In the genomic region with DNA sequence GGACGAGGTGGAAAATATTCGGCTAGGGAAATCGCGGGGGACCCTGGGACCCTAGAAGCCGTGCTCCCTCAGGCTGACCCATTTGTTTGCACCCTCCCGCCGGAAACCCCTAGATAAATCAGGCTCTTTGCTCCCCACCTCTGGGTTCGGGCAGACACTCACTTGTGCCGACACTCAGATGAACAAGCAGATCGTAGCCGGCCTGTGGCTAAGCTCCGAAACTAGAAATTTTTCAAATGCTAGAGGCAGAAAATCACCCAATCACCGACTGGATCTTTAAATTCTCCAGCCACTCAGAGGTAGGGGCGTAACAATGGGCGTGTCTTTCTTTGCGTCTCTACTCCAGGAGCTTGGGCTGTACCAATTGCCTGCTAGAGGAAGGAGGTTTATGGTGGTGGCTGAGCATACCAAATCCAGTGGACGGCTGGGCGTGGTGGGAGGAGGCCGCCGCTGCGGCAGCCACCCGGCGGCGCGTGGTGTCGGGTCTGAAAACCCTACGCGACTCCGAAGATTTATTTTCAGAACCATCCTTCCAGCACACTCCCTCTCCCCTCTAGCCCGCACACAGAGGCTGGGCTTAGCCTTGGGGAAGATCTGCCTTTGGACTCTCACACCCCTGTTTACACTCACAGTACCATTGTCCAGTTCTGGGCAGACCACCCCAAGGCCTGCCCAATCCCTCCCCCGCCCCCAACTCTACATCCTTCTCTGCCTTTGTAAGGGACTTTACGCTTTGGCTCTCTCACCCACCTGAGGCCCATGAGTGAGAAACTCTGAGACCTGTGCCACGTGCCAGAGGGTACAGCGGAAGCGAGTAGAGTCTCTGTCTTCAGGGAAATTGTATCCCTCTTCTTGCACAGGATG, we compare ENCODE assay signal across 1 cellular context.
A peak's percentile ranks its signal among the peaks of the same experiment; 100 is the strongest.
TF ChIP-seq lines count a peak whose summit lies in the region.

Gene PIF1 (minus strand): TSS at position 217 of the 864 bp plus-strand sequence. CDS start 1,312 bp downstream, outside the sequence.

TF ChIP-seq in HepG2, 621 proteins besides CTCF, POLR2A, EP300 and RAD21 (continued from another document and continues in another):
- TF ChIP-seq KIAA2018 (CRISPR knock-in tag; IDR thresholded peaks at IDR 0.05; ENCODE audit: borderline replicate concordance) = no peak
- TF ChIP-seq ZFP36L1 (CRISPR knock-in tag; IDR thresholded peaks at IDR 0.05) = no peak
- no peak for TF ChIP-seq PRPF4 (IDR thresholded peaks at IDR 0.05; ENCODE audit: low read depth, low read length, poor library complexity, severe bottlenecking)
- no peak for TF ChIP-seq MBD4 (IDR thresholded peaks at IDR 0.05; ENCODE audit: borderline replicate concordance, low read length)
- TF ChIP-seq DNMT1 (CRISPR knock-in tag; IDR thresholded peaks at IDR 0.05) = no peak
- TF ChIP-seq E2F1 (CRISPR knock-in tag; IDR thresholded peaks at IDR 0.05) = no peak
- TF ChIP-seq ZNF577 (CRISPR knock-in tag; IDR thresholded peaks at IDR 0.05; ENCODE audit: borderline replicate concordance, low read depth) = no peak
- TF ChIP-seq PHF8 (CRISPR knock-in tag; IDR thresholded peaks at IDR 0.05) = peak; percentile 68
- peak; percentile 67; the same call in 1 of the 2 replicates for TF ChIP-seq ZNF644 (CRISPR knock-in tag; IDR thresholded peaks at IDR 0.05; ENCODE audit: low read depth)
- no peak for TF ChIP-seq ZNF484 (CRISPR knock-in tag; IDR thresholded peaks at IDR 0.05; ENCODE audit: borderline replicate concordance, low read depth)
- TF ChIP-seq, protein P1, sequence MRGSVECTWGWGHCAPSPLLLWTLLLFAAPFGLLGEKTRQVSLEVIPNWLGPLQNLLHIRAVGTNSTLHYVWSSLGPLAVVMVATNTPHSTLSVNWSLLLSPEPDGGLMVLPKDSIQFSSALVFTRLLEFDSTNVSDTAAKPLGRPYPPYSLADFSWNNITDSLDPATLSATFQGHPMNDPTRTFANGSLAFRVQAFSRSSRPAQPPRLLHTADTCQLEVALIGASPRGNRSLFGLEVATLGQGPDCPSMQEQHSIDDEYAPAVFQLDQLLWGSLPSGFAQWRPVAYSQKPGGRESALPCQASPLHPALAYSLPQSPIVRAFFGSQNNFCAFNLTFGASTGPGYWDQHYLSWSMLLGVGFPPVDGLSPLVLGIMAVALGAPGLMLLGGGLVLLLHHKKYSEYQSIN (CRISPR knock-in tag; IDR thresholded peaks at IDR 0.05; ENCODE audit: borderline replicate concordance) = no peak
- no peak for TF ChIP-seq PRDM15 (CRISPR knock-in tag; IDR thresholded peaks at IDR 0.05)
- no peak for TF ChIP-seq U2AF1 (optimal IDR thresholded peaks at IDR 0.05; ENCODE audit: low read depth, low read length)
- no peak for TF ChIP-seq CHD4 (IDR thresholded peaks at IDR 0.05; ENCODE audit: borderline replicate concordance, low read length)
- 0 out of 2 replicates have a peak, but pooled peaks have one; percentile 36 for TF ChIP-seq BATF2 (CRISPR knock-in tag; IDR thresholded peaks at IDR 0.05)
- TF ChIP-seq IRF9 (CRISPR knock-in tag; IDR thresholded peaks at IDR 0.05; ENCODE audit: borderline replicate concordance) = no peak
- peak in 1 of 2 experiments; percentile 81; a peak in 1 of 4 replicates for TF ChIP-seq KLF16 (CRISPR knock-in tag; IDR thresholded peaks at IDR 0.05)
- TF ChIP-seq NPAS2 (CRISPR knock-in tag; IDR thresholded peaks at IDR 0.05; ENCODE audit: borderline replicate concordance) = no peak
- no peak for TF ChIP-seq ZNF253 (CRISPR knock-in tag; IDR thresholded peaks at IDR 0.05; ENCODE audit: borderline replicate concordance)
- TF ChIP-seq, protein P2, sequence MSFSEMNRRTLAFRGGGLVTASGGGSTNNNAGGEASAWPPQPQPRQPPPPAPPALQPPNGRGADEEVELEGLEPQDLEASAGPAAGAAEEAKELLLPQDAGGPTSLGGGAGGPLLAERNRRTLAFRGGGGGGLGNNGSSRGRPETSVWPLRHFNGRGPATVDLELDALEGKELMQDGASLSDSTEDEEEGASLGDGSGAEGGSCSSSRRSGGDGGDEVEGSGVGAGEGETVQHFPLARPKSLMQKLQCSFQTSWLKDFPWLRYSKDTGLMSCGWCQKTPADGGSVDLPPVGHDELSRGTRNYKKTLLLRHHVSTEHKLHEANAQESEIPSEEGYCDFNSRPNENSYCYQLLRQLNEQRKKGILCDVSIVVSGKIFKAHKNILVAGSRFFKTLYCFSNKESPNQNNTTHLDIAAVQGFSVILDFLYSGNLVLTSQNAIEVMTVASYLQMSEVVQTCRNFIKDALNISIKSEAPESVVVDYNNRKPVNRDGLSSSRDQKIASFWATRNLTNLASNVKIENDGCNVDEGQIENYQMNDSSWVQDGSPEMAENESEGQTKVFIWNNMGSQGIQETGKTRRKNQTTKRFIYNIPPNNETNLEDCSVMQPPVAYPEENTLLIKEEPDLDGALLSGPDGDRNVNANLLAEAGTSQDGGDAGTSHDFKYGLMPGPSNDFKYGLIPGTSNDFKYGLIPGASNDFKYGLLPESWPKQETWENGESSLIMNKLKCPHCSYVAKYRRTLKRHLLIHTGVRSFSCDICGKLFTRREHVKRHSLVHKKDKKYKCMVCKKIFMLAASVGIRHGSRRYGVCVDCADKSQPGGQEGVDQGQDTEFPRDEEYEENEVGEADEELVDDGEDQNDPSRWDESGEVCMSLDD (CRISPR knock-in tag; IDR thresholded peaks at IDR 0.05; ENCODE audit: borderline replicate concordance) = no peak
- TF ChIP-seq, protein P3, sequence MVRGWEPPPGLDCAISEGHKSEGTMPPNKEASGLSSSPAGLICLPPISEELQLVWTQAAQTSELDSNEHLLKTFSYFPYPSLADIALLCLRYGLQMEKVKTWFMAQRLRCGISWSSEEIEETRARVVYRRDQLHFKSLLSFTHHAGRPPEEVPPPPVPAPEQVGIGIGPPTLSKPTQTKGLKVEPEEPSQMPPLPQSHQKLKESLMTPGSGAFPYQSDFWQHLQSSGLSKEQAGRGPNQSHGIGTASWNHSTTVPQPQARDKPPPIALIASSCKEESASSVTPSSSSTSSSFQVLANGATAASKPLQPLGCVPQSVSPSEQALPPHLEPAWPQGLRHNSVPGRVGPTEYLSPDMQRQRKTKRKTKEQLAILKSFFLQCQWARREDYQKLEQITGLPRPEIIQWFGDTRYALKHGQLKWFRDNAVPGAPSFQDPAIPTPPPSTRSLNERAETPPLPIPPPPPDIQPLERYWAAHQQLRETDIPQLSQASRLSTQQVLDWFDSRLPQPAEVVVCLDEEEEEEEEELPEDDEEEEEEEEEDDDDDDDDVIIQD (CRISPR knock-in tag; IDR thresholded peaks at IDR 0.05; ENCODE audit: low read depth) = no peak
- TF ChIP-seq NBN (conservative IDR thresholded peaks at IDR 0.05) = no peak
- TF ChIP-seq, protein P4, sequence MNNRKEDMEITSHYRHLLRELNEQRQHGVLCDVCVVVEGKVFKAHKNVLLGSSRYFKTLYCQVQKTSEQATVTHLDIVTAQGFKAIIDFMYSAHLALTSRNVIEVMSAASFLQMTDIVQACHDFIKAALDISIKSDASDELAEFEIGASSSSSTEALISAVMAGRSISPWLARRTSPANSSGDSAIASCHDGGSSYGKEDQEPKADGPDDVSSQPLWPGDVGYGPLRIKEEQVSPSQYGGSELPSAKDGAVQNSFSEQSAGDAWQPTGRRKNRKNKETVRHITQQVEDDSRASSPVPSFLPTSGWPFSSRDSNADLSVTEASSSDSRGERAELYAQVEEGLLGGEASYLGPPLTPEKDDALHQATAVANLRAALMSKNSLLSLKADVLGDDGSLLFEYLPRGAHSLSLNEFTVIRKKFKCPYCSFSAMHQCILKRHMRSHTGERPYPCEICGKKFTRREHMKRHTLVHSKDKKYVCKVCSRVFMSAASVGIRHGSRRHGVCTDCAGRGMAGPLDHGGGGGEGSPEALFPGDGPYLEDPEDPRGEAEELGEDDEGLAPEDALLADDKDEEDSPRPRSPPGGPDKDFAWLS (CRISPR knock-in tag; IDR thresholded peaks at IDR 0.05; ENCODE audit: borderline replicate concordance) = no peak
- no peak for TF ChIP-seq ZNF205 (CRISPR knock-in tag; IDR thresholded peaks at IDR 0.05)
